ENCODE assay signal across 2 cellular contexts in genomic region chr9:72579880-72580570, GRCh38.
TF ChIP-seq lines count a peak whose summit lies in the region.

No MANE protein-coding gene starts in this region.

TF ChIP-seq in HCT116, 20 proteins besides CTCF, POLR2A, EP300 and RAD21:
- TF ChIP-seq YY1 (IDR thresholded peaks at IDR 0.05; ENCODE audit: extremely low read depth, insufficient replicate concordance, low read depth, low read length) (peak; percentile 13), TCF7L2 (IDR thresholded peaks at IDR 0.05; ENCODE audit: borderline replicate concordance, extremely low read depth, insufficient read depth, insufficient read length) (no peak), EGR1 (IDR thresholded peaks at IDR 0.05; ENCODE audit: low read depth) (no peak), CEBPB (IDR thresholded peaks at IDR 0.05; ENCODE audit: low read depth) (peak; percentile 67; the same call in 1 of the 2 replicates), FOSL1 (IDR thresholded peaks at IDR 0.05; ENCODE audit: low read depth) (peak; percentile 59; the same call in 1 of the 2 replicates), CBX3 (IDR thresholded peaks at IDR 0.05; ENCODE audit: low read depth) (0 out of 2 replicates have a peak, but pooled peaks have one; percentile 69), MAX (IDR thresholded peaks at IDR 0.05) (peak; percentile 43; the same call in 1 of the 2 replicates), EZH2 (IDR thresholded peaks at IDR 0.05) (no peak), JUND (IDR thresholded peaks at IDR 0.05) (peak; percentile 55), SP1 (IDR thresholded peaks at IDR 0.05; ENCODE audit: low read depth) (peak; percentile 61; the same call in 1 of the 2 replicates)

TF ChIP-seq in GM12878, 131 proteins besides CTCF, POLR2A, EP300 and RAD21:
- no peak for TF ChIP-seq MTA3 (IDR thresholded peaks at IDR 0.05; ENCODE audit: borderline replicate concordance, low read length)
- peak; percentile 40 for TF ChIP-seq BCL3 (IDR thresholded peaks at IDR 0.05; ENCODE audit: borderline replicate concordance, insufficient read depth, low read depth, low read length, poor library complexity, severe bottlenecking)
